8 cellular contexts compared by ENCODE assay signal in genomic region chr3:159765025-159765859, GRCh38.
A peak's percentile ranks its signal among the peaks of the same experiment; 100 is the strongest.
DNase-seq lines count a peak whose midpoint lies in the region; ATAC-seq and TF ChIP-seq lines count a peak whose summit lies in the region.

No MANE protein-coding gene starts in this region.

- ATAC-seq in IMR-90 (ENCODE audit: low read depth) = peak; percentile 58
- no peak for ATAC-seq in T-helper 17 cell
- peak; percentile 20 for ATAC-seq in memory B cell (ENCODE audit: low read depth)
- no peak for ATAC-seq in GM21526 (IDR thresholded peaks at IDR 0.05; ENCODE audit: low FRiP score, unreplicated experiment)
- ATAC-seq in HG03159 (IDR thresholded peaks at IDR 0.05; ENCODE audit: unreplicated experiment) = no peak

- no peak overlapping the region for H3K27ac Mint-ChIP-seq in T-helper 17 cell
- no peak overlapping the region for H3K27ac Mint-ChIP-seq in memory B cell

- H3K4me1 Mint-ChIP-seq in T-helper 17 cell = peaks cover 4% of the 10 kb centered on the region
- peaks cover 13% of the 10 kb centered on the region for H3K4me1 Mint-ChIP-seq in memory B cell

- peaks cover 14% of the 10 kb centered on the region for H3K4me1 ChIP-seq in IMR-90 (ENCODE audit: control insufficient read depth, insufficient read depth, low read length)
- peaks cover 55% of the 10 kb centered on the region for H3K4me1 ChIP-seq in suprapubic skin

- H3K18ac ChIP-seq in IMR-90 (ENCODE audit: low read depth, low read length) = peak overlapping the region; percentile 55

- TF ChIP-seq CTCF in IMR-90 (conservative IDR thresholded peaks at IDR 0.05; ENCODE audit: low read depth, low read length) (no peak), suprapubic skin (IDR thresholded peaks at IDR 0.05) (no peak)

- peak overlapping the region; percentile 92 for H2BK20ac ChIP-seq in IMR-90 (ENCODE audit: low read depth, low read length)

- peak overlapping the region; percentile 68 to 92 for H4K8ac ChIP-seq in IMR-90 (ENCODE audit: low read depth in 2 of 2, low read length in 2 of 2)

- DNase-seq in DMS153 treated with DMSO at 0.1 percent for 48 hours (lab: John Stamatoyannopoulos, UW; ENCODE audit: unreplicated experiment) = peak; percentile 49
- peak; percentile 98 for DNase-seq in IMR-90
- DNase-seq in T-helper 17 cell = no peak
- peak; percentile 49 for DNase-seq in epidermal melanocyte (ENCODE audit: insufficient read length, low spot score)
- DNase-seq in memory B cell (ENCODE audit: low spot score in 2 of 2) = no peak
- DNase-seq in suprapubic skin (ENCODE audit: low spot score in 2 of 2) = peak; percentile 81 to 88

- H3K27ac ChIP-seq in IMR-90 (ENCODE audit: insufficient read depth, low read length) = peak overlapping the region; percentile 87
- H3K27ac ChIP-seq in suprapubic skin = peak overlapping the region; percentile 90

- BruUV-seq in IMR-90 (replicated peaks; lab: Mats Ljungman, UMichigan) = TSS peak; percentile 31

- peaks cover 67% of the 10 kb centered on the region for H3K27me3 Mint-ChIP-seq in T-helper 17 cell
- H3K27me3 Mint-ChIP-seq in memory B cell = peaks cover 22% of the 10 kb centered on the region

- intact Hi-C loops in IMR-90 (cut with micrococcal nuclease) = loop anchor here (1.0 to 10.0 kb wide), 5 partner anchors 32 to 650 kb away; no protein-coding TSS in a partner anchor

- H3K4ac ChIP-seq in IMR-90 (ENCODE audit: low read depth, low read length) = peak overlapping the region; percentile 99

- in situ Hi-C loops in IMR-90 (cut with MboI; ENCODE audit: low sequenced_read_pairs) = no loop called here

- H3K56ac ChIP-seq in IMR-90 (ENCODE audit: extremely low read depth, insufficient read depth, low read length) = peak overlapping the region; percentile 99

- peak overlapping the region; percentile 98 for H2AK9ac ChIP-seq in IMR-90 (replicated peaks; ENCODE audit: low read depth, low read length, poor library complexity)

- dilution Hi-C loops in IMR-90 (cut with HindIII; ENCODE audit: low sequenced_read_pairs, unreplicated experiment) = no loop called here

- peak overlapping the region; percentile 98 for H2BK5ac ChIP-seq in IMR-90 (ENCODE audit: low read depth, low read length, poor library complexity, severe bottlenecking)

- TF ChIP-seq POLR2A in IMR-90 (IDR thresholded peaks at IDR 0.05; ENCODE audit: low read depth, low read length) = peak; percentile 66
- no peak for TF ChIP-seq POLR2A in suprapubic skin (IDR thresholded peaks at IDR 0.05)

- TF ChIP-seq RAD21 in IMR-90 (IDR thresholded peaks at IDR 0.05; ENCODE audit: low read length) = no peak

- H3K4me2 ChIP-seq in IMR-90 (ENCODE audit: low read depth, low read length) = peak overlapping the region; percentile 55

- H3K36me3 Mint-ChIP-seq in T-helper 17 cell (ENCODE audit: low read depth) (peaks cover 2% of the 10 kb centered on the region), memory B cell (no peaks in the 10 kb centered on the region)

- POLR2A ChIA-PET in IMR-90 (lab: Charles Lee; ENCODE audit: unreplicated experiment) = interaction anchor here (0.6 to 0.8 kb wide), 3 partner anchors 43 to 497 kb away, joined by 3 to 7 read pairs (median 4); no protein-coding TSS in a partner anchor

- H2BK15ac ChIP-seq in IMR-90 (ENCODE audit: low read depth, low read length) = peak overlapping the region; percentile 96

- H3K9me3 Mint-ChIP-seq in memory B cell = no peaks in the 10 kb centered on the region

- peak overlapping the region; percentile 99 for H2BK120ac ChIP-seq in IMR-90 (ENCODE audit: low read depth, low read length)

- peaks cover 9% of the 10 kb centered on the region for H4K20me1 ChIP-seq in IMR-90 (ENCODE audit: insufficient read depth, low read length)

- peak overlapping the region; percentile 93 for H4K91ac ChIP-seq in IMR-90 (ENCODE audit: insufficient read depth, low read depth, low read length)

- peaks cover 10 to 57% of the 10 kb centered on the region in 2 experiments; a peak in 3 of 4 replicates for H3K79me1 ChIP-seq in IMR-90 (ENCODE audit: low read depth in 1 of 2, low read length in 2 of 2)

- 0% methylated on average over 8 of the region's 47 CpGs; no CpG with 5 or more reads in 1 of the 2 experiments for WGBS in IMR-90 (ENCODE audit: extremely low coverage in 2 of 2, insufficient read length in 1 of 2), 2 experiments
- under 1% methylated on average over 25 of the region's 47 CpGs for WGBS in suprapubic skin

- H3K4me3 Mint-ChIP-seq in T-helper 17 cell (peak overlapping the region; percentile 60), memory B cell (peak overlapping the region; percentile 32)

- H4K5ac ChIP-seq in IMR-90 (ENCODE audit: low read depth, low read length) = peak overlapping the region; percentile 40

- peak overlapping the region; percentile 98 for H3K14ac ChIP-seq in IMR-90 (replicated peaks; ENCODE audit: low read depth, low read length)

- H3K9me3 ChIP-seq in IMR-90 (ENCODE audit: control insufficient read depth, insufficient read depth, low read length) (no peaks in the 10 kb centered on the region), T-helper 17 cell (ENCODE audit: control insufficient read depth, low read length, poor library complexity, severe bottlenecking) (no peaks in the 10 kb centered on the region), suprapubic skin (no peaks in the 10 kb centered on the region)

- H3K4me3 ChIP-seq in IMR-90 (ENCODE audit: insufficient read depth, low read depth, low read length) (peak overlapping the region; percentile 60), suprapubic skin (peak overlapping the region; percentile 83)

- no peaks in the 10 kb centered on the region; the same call in 1 of the 2 replicates for H3K36me3 ChIP-seq in IMR-90 (ENCODE audit: control insufficient read depth, insufficient read depth, low read length)
- H3K36me3 ChIP-seq in suprapubic skin = no peaks in the 10 kb centered on the region

- peaks cover 14% of the 10 kb centered on the region for H3K9me1 ChIP-seq in IMR-90 (ENCODE audit: insufficient read depth, low read length)

- H3K9ac ChIP-seq in IMR-90 (ENCODE audit: low read depth, low read length) = peak overlapping the region; percentile 60

- peak overlapping the region; percentile 100 for H3K23ac ChIP-seq in IMR-90 (ENCODE audit: low read depth, low read length)

- H3K27me3 ChIP-seq in IMR-90 (ENCODE audit: control insufficient read depth, insufficient read depth, low read length) (no peaks in the 10 kb centered on the region), suprapubic skin (peaks cover 6% of the 10 kb centered on the region)

- peak overlapping the region; percentile 80 for H2AK5ac ChIP-seq in IMR-90 (ENCODE audit: low read depth, low read length)

- peak overlapping the region; percentile 87 for H2AFZ ChIP-seq in IMR-90 (replicated peaks; ENCODE audit: low read length, poor library complexity)

- CTCF ChIA-PET in IMR-90 (lab: Yijun Ruan, JAX) = interaction anchor here (0.9 to 1.4 kb wide), 2 partner anchors 10 to 240 kb away, joined by 3 to 7 read pairs; no protein-coding TSS in a partner anchor

- no peak for TF ChIP-seq EP300 in suprapubic skin (IDR thresholded peaks at IDR 0.05)

TF ChIP-seq in IMR-90, 13 proteins besides CTCF, POLR2A, EP300 and RAD21:
- 0 out of 2 replicates have a peak, but pooled peaks have one; percentile 9 for TF ChIP-seq CEBPB (IDR thresholded peaks at IDR 0.05; ENCODE audit: low read depth, low read length)
- no peak for TF ChIP-seq SMC3 (IDR thresholded peaks at IDR 0.05; ENCODE audit: low read depth, low read length)
- TF ChIP-seq, protein P1, sequence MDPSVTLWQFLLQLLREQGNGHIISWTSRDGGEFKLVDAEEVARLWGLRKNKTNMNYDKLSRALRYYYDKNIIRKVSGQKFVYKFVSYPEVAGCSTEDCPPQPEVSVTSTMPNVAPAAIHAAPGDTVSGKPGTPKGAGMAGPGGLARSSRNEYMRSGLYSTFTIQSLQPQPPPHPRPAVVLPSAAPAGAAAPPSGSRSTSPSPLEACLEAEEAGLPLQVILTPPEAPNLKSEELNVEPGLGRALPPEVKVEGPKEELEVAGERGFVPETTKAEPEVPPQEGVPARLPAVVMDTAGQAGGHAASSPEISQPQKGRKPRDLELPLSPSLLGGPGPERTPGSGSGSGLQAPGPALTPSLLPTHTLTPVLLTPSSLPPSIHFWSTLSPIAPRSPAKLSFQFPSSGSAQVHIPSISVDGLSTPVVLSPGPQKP (IDR thresholded peaks at IDR 0.05; ENCODE audit: borderline replicate concordance, low read depth, low read length) = no peak
- peak; percentile 7 for TF ChIP-seq BHLHE40 (IDR thresholded peaks at IDR 0.05; ENCODE audit: low read depth, low read length)
- peak; percentile 100 for TF ChIP-seq MAZ (IDR thresholded peaks at IDR 0.05; ENCODE audit: borderline replicate concordance, low read depth, low read length)
- TF ChIP-seq FOS (IDR thresholded peaks at IDR 0.05; ENCODE audit: low read depth, low read length) = peak; percentile 76
- TF ChIP-seq MXI1 (IDR thresholded peaks at IDR 0.05; ENCODE audit: borderline replicate concordance, low read depth, low read length) = no peak
- TF ChIP-seq RFX5 (IDR thresholded peaks at IDR 0.05; ENCODE audit: low read depth, low read length) = no peak
- peak; percentile 90; the same call in 1 of the 2 replicates for TF ChIP-seq CHD1 (IDR thresholded peaks at IDR 0.05; ENCODE audit: low read depth, low read length)
- no peak for TF ChIP-seq USF2 (IDR thresholded peaks at IDR 0.05; ENCODE audit: low read depth, low read length)
- TF ChIP-seq MAFK (IDR thresholded peaks at IDR 0.05; ENCODE audit: low read depth, low read length) = no peak

Comparison
In these comparisons a context has a peak if more than half of its experiments do, and no peak if none do; other contexts are left out.
1. DNase-seq: peak in DMS153 treated with DMSO at 0.1 percent for 48 hours (single experiment), IMR-90 (single experiment), epidermal melanocyte (single experiment) and suprapubic skin (2 of 2); none in T-helper 17 cell (0 of 3) and memory B cell (0 of 2).
2. ATAC-seq: peak in IMR-90 (single experiment) and memory B cell (single experiment); none in T-helper 17 cell (single experiment), GM21526 (single experiment) and HG03159 (single experiment).